In the genomic region with DNA sequence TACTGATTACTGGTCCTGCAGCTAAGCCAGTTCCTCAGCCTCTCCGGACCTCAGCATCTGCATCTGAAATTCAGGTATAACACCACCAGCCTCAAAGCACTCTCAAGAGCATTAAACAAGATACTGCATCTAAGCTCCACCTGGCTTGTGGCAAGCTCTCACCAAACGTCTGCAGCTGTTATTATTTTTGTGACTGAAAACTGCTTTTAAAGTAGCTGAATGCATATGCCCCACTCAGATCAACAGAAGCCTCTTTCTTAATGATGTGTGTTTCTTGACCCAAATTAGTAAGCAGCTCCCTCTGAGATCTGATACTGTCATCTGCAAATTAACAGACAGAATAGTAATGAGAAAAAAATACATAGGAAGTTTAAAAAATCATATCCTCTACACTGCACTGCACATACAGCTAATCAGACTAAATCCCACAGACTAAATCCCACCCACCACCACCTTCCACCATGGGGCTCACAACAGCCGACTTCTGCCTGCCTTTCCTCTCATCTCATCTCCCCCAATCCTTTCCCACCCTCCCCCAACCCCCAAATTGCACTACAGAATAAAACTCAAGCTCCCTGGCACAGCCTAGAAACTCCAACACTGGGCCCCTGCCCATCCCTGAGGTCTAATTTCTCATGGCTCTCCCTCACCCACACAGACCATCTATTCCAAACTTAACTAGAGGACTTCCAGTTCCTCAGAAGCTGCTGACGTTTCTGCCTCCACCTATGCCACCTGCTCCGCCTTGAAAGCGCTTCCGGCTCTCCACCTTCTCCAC, we compare ENCODE assay signal across 18 cellular contexts. TPM values are rescaled to one million over a fixed set of nuclear protein-coding genes. Genes with fewer than 3 reads are reported as not detected.
A peak's percentile ranks its signal among the peaks of the same experiment; 100 is the strongest.
DNase-seq lines count a peak whose midpoint lies in the region; ATAC-seq and TF ChIP-seq lines count a peak whose summit lies in the region.
"Had no signal": no experiment of that assay in that cellular context is flagged by ENCODE, and none has a peak within 500 bp of the region (broad histone marks: within the 10 kb centered on the region; RNA-seq: fewer than 3 reads in every experiment).

No MANE protein-coding gene starts in this region.

- peaks cover 2% of the 10 kb centered on the region for H3K4me1 ChIP-seq in left ventricle myocardium inferior

- H3K36me3 Mint-ChIP-seq in activated CD8-positive, alpha-beta memory T cell treated with anti-CD3 and anti-CD28 coated beads, Interleukin-2, amount 10 ng/mL, durations not matched to agents 7 days and 5 days = no peaks in the 10 kb centered on the region
- peaks cover 17% of the 10 kb centered on the region for H3K36me3 Mint-ChIP-seq in central memory CD8-positive, alpha-beta T cell (ENCODE audit: insufficient read depth)
- peaks cover 16% of the 10 kb centered on the region for H3K36me3 Mint-ChIP-seq in stimulated activated effector memory CD8-positive, alpha-beta T cell treated with anti-CD3 and anti-CD28 coated beads, Interleukin-12 subunit alpha, Interleukin-12 subunit beta, amount 100 ng/mL, for 72 hours
- H3K36me3 Mint-ChIP-seq: CD8-positive, alpha-beta T cell had no signal

- peaks cover 72% of the 10 kb centered on the region for H3K4me1 Mint-ChIP-seq in activated CD8-positive, alpha-beta memory T cell treated with anti-CD3 and anti-CD28 coated beads, Interleukin-2, amount 10 ng/mL, durations not matched to agents 7 days and 5 days
- H3K4me1 Mint-ChIP-seq in central memory CD8-positive, alpha-beta T cell = peaks cover 77% of the 10 kb centered on the region
- H3K4me1 Mint-ChIP-seq in stimulated activated effector memory CD8-positive, alpha-beta T cell treated with anti-CD3 and anti-CD28 coated beads, Interleukin-12 subunit alpha, Interleukin-12 subunit beta, amount 100 ng/mL, for 72 hours = peaks cover 77% of the 10 kb centered on the region

- DNase-seq in activated CD8-positive, alpha-beta memory T cell treated with anti-CD3 and anti-CD28 coated beads, Interleukin-2, amount 10 ng/mL, durations not matched to agents 7 days and 5 days = no peak
- no peak for DNase-seq in activated CD8-positive, alpha-beta memory T cell treated with anti-CD3 and anti-CD28 coated beads for 24 hours
- DNase-seq in NCI-H2171 (lab: John Stamatoyannopoulos, UW) (peak; percentile 34), left ventricle myocardium inferior (no peak), Right ventricle myocardium inferior (ENCODE audit: missing footprints) (no peak)
- no peak for DNase-seq in central memory CD8-positive, alpha-beta T cell (ENCODE audit: low spot score in 2 of 2)
- DNase-seq in stimulated activated effector memory CD8-positive, alpha-beta T cell treated with anti-CD3 and anti-CD28 coated beads, Interleukin-12 subunit alpha, Interleukin-12 subunit beta, amount 100 ng/mL, for 72 hours (ENCODE audit: low spot score in 2 of 2) = no peak
- DNase-seq: AML-193; CD8-positive, alpha-beta T cell; MG63; NCI-H1092 treated with DMSO at 0.1 percent for 48 hours; NCI-H1694 treated with DMSO at 0.1 percent for 48 hours; NCI-H526; PC-3 had no signal

- no peak for TF ChIP-seq CTCF in left ventricle myocardium inferior (IDR thresholded peaks at IDR 0.05; ENCODE audit: borderline replicate concordance)

- peaks cover 35% of the 10 kb centered on the region for H3K27me3 ChIP-seq in left ventricle myocardium inferior (ENCODE audit: low read depth)
- H3K27me3 ChIP-seq: MG63 had no signal

- no peak overlapping the region for H3K27ac ChIP-seq in left ventricle myocardium inferior (replicated peaks)
- H3K27ac ChIP-seq: KMS-11 had no signal

- H3K4me3 ChIP-seq in left ventricle myocardium inferior = no peak overlapping the region
- H3K4me3 ChIP-seq: MG63 had no signal

- no peak overlapping the region for H3K4me3 Mint-ChIP-seq in activated CD8-positive, alpha-beta memory T cell treated with anti-CD3 and anti-CD28 coated beads, Interleukin-2, amount 10 ng/mL, durations not matched to agents 7 days and 5 days
- H3K4me3 Mint-ChIP-seq in central memory CD8-positive, alpha-beta T cell = peak overlapping the region; percentile 47
- H3K4me3 Mint-ChIP-seq in stimulated activated effector memory CD8-positive, alpha-beta T cell treated with anti-CD3 and anti-CD28 coated beads, Interleukin-12 subunit alpha, Interleukin-12 subunit beta, amount 100 ng/mL, for 72 hours = no peak overlapping the region
- H3K4me3 Mint-ChIP-seq: CD8-positive, alpha-beta T cell had no signal

- H3K27me3 Mint-ChIP-seq in activated CD8-positive, alpha-beta memory T cell treated with anti-CD3 and anti-CD28 coated beads, Interleukin-2, amount 10 ng/mL, durations not matched to agents 7 days and 5 days = peaks cover 26% of the 10 kb centered on the region
- H3K27me3 Mint-ChIP-seq in central memory CD8-positive, alpha-beta T cell = no peaks in the 10 kb centered on the region

- peak overlapping the region; percentile 15 for H3K27ac Mint-ChIP-seq in activated CD8-positive, alpha-beta memory T cell treated with anti-CD3 and anti-CD28 coated beads, Interleukin-2, amount 10 ng/mL, durations not matched to agents 7 days and 5 days
- peak overlapping the region; percentile 73 for H3K27ac Mint-ChIP-seq in central memory CD8-positive, alpha-beta T cell (ENCODE audit: low read depth)
- peak overlapping the region; percentile 80 for H3K27ac Mint-ChIP-seq in stimulated activated effector memory CD8-positive, alpha-beta T cell treated with anti-CD3 and anti-CD28 coated beads, Interleukin-12 subunit alpha, Interleukin-12 subunit beta, amount 100 ng/mL, for 72 hours
- H3K27ac Mint-ChIP-seq: CD8-positive, alpha-beta T cell had no signal

- CTCF ChIA-PET in activated CD8-positive, alpha-beta memory T cell treated with anti-CD3 and anti-CD28 coated beads, Interleukin-2, amount 10 ng/mL, durations not matched to agents 7 days and 5 days (lab: Charles Lee) = interaction anchor here (0.6 to 1.5 kb wide), 7 partner anchors 9 to 180 kb away, joined by 3 read pairs; no protein-coding TSS in a partner anchor

- H3K9me3 ChIP-seq in left ventricle myocardium inferior (replicated peaks) = no peaks in the 10 kb centered on the region
- H3K9me3 ChIP-seq: MG63 had no signal

- no peaks in the 10 kb centered on the region for H3K9me3 Mint-ChIP-seq in activated CD8-positive, alpha-beta memory T cell treated with anti-CD3 and anti-CD28 coated beads, Interleukin-2, amount 10 ng/mL, durations not matched to agents 7 days and 5 days (ENCODE audit: low read depth)
- no peaks in the 10 kb centered on the region for H3K9me3 Mint-ChIP-seq in central memory CD8-positive, alpha-beta T cell
- H3K9me3 Mint-ChIP-seq in stimulated activated effector memory CD8-positive, alpha-beta T cell treated with anti-CD3 and anti-CD28 coated beads, Interleukin-12 subunit alpha, Interleukin-12 subunit beta, amount 100 ng/mL, for 72 hours = no peaks in the 10 kb centered on the region
- H3K9me3 Mint-ChIP-seq: CD8-positive, alpha-beta T cell had no signal

- intact Hi-C loops in left ventricle myocardium inferior (cut with micrococcal nuclease) (no loop called here), Right ventricle myocardium inferior (cut with DNase I) (loop anchor here (5.0 kb wide), 1 partner anchor 204 kb away; no protein-coding TSS in a partner anchor)

- no peaks in the 10 kb centered on the region for H3K36me3 ChIP-seq in left ventricle myocardium inferior
- H3K36me3 ChIP-seq: MG63 had no signal

- no peak for ATAC-seq in activated CD8-positive, alpha-beta memory T cell treated with anti-CD3 and anti-CD28 coated beads, Interleukin-2, amount 10 ng/mL, durations not matched to agents 7 days and 5 days
- no peak for ATAC-seq in central memory CD8-positive, alpha-beta T cell (replicated peaks; ENCODE audit: extremely low read depth, poor library complexity, severe bottlenecking)
- ATAC-seq in stimulated activated effector memory CD8-positive, alpha-beta T cell treated with anti-CD3 and anti-CD28 coated beads, Interleukin-12 subunit alpha, Interleukin-12 subunit beta, amount 100 ng/mL, for 72 hours = peak; percentile 56
- ATAC-seq in Right ventricle myocardium inferior (no peak), GM18873 (IDR thresholded peaks at IDR 0.05; ENCODE audit: low FRiP score, unreplicated experiment) (no peak)
- ATAC-seq: CD8-positive, alpha-beta T cell; HCT116; PC-3 had no signal

RNA-seq across cellular contexts. Expression of gene TMEM163, which starts 52.9 kb away (rescaled TPM):
- 1 to 10 TPM; 2.1 to 2.3 TPM for total RNA-seq in activated CD8-positive, alpha-beta memory T cell treated with anti-CD3 and anti-CD28 coated beads, Interleukin-2, amount 10 ng/mL, durations not matched to agents 7 days and 5 days
- 0.22 TPM for total RNA-seq in left ventricle myocardium inferior
- total RNA-seq in Right ventricle myocardium inferior = 0.46 TPM
- total RNA-seq: A673 had no signal

Comparison
In these comparisons a context has a peak if more than half of its experiments do, and no peak if none do; other contexts are left out.
1. H3K27ac Mint-ChIP-seq: peak in every context shown above with its lines; median percentile 80 in stimulated activated effector memory CD8-positive, alpha-beta T cell treated with anti-CD3 and anti-CD28 coated beads, Interleukin-12 subunit alpha, Interleukin-12 subunit beta, amount 100 ng/mL, for 72 hours; 73 in central memory CD8-positive, alpha-beta T cell; 15 in activated CD8-positive, alpha-beta memory T cell treated with anti-CD3 and anti-CD28 coated beads, Interleukin-2, amount 10 ng/mL, durations not matched to agents 7 days and 5 days.